In the genomic region with DNA sequence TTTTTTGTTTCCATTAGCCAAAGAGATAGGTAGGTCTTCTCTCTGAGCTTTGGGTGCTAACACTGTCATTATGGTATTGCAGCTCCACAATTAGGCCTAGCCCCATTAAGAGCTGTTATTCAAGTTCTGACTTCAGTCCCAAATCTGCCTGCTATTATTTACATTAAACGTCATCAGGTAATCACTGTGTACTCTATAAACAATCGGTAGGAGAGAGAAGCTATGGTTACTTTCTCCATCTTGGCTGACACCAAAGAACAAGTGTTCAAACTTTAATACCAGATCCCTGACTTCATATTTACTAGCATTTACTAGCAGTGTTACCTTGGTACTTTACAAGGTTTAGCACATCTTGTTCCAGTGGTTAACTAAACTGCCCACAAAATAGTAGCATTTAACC, we compare ENCODE assay signal across 28 cellular contexts.
"Had no signal": no experiment of that assay in that cellular context is flagged by ENCODE, and none has a peak within 500 bp of the region (broad histone marks: within the 10 kb centered on the region; RNA-seq: fewer than 3 reads in every experiment).

No MANE protein-coding gene starts in this region.

- H3K27ac ChIP-seq: epithelial cell of prostate, gastrocnemius medialis, heart left ventricle, hepatocyte, left lung, neutrophil, pancreas, right lobe of liver, suprapubic skin, transverse colon, upper lobe of right lung, uterus had no signal

- ATAC-seq: esophagus mucosa; gastrocnemius medialis; heart left ventricle; left lung; mucosa of descending colon; natural killer cell treated with Interleukin-12 subunit alpha and Interleukin-12 subunit beta and Interleukin-15 and Interleukin-18, amount 100 ng/mL, for 72 hours; pancreas; right lobe of liver; stimulated activated naive CD8-positive, alpha-beta T cell treated with anti-CD3 and anti-CD28 coated beads, Interleukin-15, amount 100 ng/mL, for 72 hours; upper lobe of right lung had no signal

- DNase-seq: effector CD8-positive, alpha-beta T cell; endodermal cell; foreskin fibroblast; gastrocnemius medialis; heart left ventricle; kidney; left lung; mesenchymal stem cell; mucosa of descending colon; naive B cell; pancreas; retina; right lobe of liver; small intestine; stimulated activated CD4-positive, alpha-beta T cell treated with anti-CD3 and anti-CD28 coated beads, Interleukin-1b, Interleukin-23, amount 100 ng/mL, for 48 hours; stimulated activated CD4-positive, alpha-beta T cell treated with anti-CD3 and anti-CD28 coated beads, Interleukin-4, amount 100 ng/mL, for 1 hour; stimulated activated CD8-positive, alpha-beta memory T cell treated with anti-CD3 and anti-CD28 coated beads, Interleukin-4, amount 100 ng/mL, for 48 hours; stimulated activated naive CD4-positive, alpha-beta T cell; stimulated activated naive CD8-positive, alpha-beta T cell treated with anti-CD3 and anti-CD28 coated beads, Interleukin-15, amount 100 ng/mL, for 72 hours; transverse colon; upper lobe of right lung; uterus had no signal
